Comparison of ENCODE assay signal across 8 cellular contexts in genomic region chr11:68037481-68038225, GRCh38. TPM values are rescaled to one million over a fixed set of nuclear protein-coding genes. Genes with fewer than 3 reads are reported as not detected.
DNase-seq lines count a peak whose midpoint lies in the region; TF ChIP-seq lines count a peak whose summit lies in the region.
"Had no signal": no experiment of that assay in that cellular context is flagged by ENCODE, and none has a peak within 500 bp of the region (broad histone marks: within the 10 kb centered on the region; RNA-seq: fewer than 3 reads in every experiment).

No MANE protein-coding gene starts in this region.

- CTCF ChIA-PET in RWPE1 (lab: Yijun Ruan, JAX): no interaction called here

- H4K91ac ChIP-seq in H9 (ENCODE audit: insufficient read length, low read depth, low read length): no peak overlapping the region

- no peaks in the 10 kb centered on the region for H3K27me3 Mint-ChIP-seq in H9 (ENCODE audit: low read depth)

- no peak overlapping the region for H3T11ph ChIP-seq in H9 (ENCODE audit: low read length)

- no peaks in the 10 kb centered on the region for H3K79me1 ChIP-seq in H9 (ENCODE audit: insufficient read depth, low read depth, low read length, poor library complexity, severe bottlenecking)

- no peak overlapping the region for H3K14ac ChIP-seq in H9 (ENCODE audit: insufficient read depth, low read length)

- TF ChIP-seq CTCF in H9 (conservative IDR thresholded peaks at IDR 0.05): no peak
- no peak for TF ChIP-seq CTCF in RWPE1 (conservative IDR thresholded peaks at IDR 0.05; ENCODE audit: low read depth)
- no peak for TF ChIP-seq CTCF in right atrium auricular region (IDR thresholded peaks at IDR 0.05)

- H4K5ac ChIP-seq in H9 (ENCODE audit: insufficient read length, low read depth, low read length): no peak overlapping the region

- DNase-seq in H9 (no peak), RWPE1 (ENCODE audit: low spot score) (no peak), right atrium auricular region (ENCODE audit: low spot score) (no peak), 8988T (no peak), NCI-H146 treated with DMSO at 0.1 percent for 48 hours (lab: John Stamatoyannopoulos, UW; ENCODE audit: unreplicated experiment) (no peak), NCI-H510A (lab: John Stamatoyannopoulos, UW) (no peak)
- DNase-seq: SIG-M5 had no signal

- no peak overlapping the region for H2AK5ac ChIP-seq in H9 (ENCODE audit: insufficient read length, low read length)

- H2AFZ ChIP-seq in H9 (ENCODE audit: low read length): no peak overlapping the region

- H3K79me2 ChIP-seq in H9 (ENCODE audit: insufficient read depth, low read length): no peaks in the 10 kb centered on the region

- H3K9me3 Mint-ChIP-seq in H9: no peaks in the 10 kb centered on the region

- no peaks in the 10 kb centered on the region; the same call in 1 of the 2 replicates for H3K4me1 ChIP-seq in H9 (ENCODE audit: insufficient read depth, low read length)
- H3K4me1 ChIP-seq in right atrium auricular region: peaks cover 0 to 75% of the 10 kb centered on the region in 2 donors
- peaks cover 48 to 64% (median 54%) of the 10 kb centered on the region in 3 donors for H3K4me1 ChIP-seq in skeletal muscle tissue (ENCODE audit: control insufficient read depth in 3 of 3, insufficient read depth in 3 of 3, low read length in 3 of 3)

- H3K23me2 ChIP-seq in H9 (ENCODE audit: insufficient read length, low read depth, low read length, poor library complexity, severe bottlenecking): no peaks in the 10 kb centered on the region

- H3K4me3 Mint-ChIP-seq in H9: no peak overlapping the region

- no peak overlapping the region for H3K4ac ChIP-seq in H9 (ENCODE audit: low read depth, low read length)

- H3K27ac Mint-ChIP-seq in H9: peak overlapping the region in 2 of 3 experiments; percentile 39 to 44; a peak in 2 of 7 replicates

- H2BK15ac ChIP-seq in H9 (ENCODE audit: low read depth, low read length): no peak overlapping the region

- H3K9me3 ChIP-seq in H9 (ENCODE audit: control insufficient read depth, low read depth, low read length) (no peaks in the 10 kb centered on the region), right atrium auricular region (no peaks in the 10 kb centered on the region), skeletal muscle tissue (ENCODE audit: control insufficient read depth in 3 of 3, low read length in 3 of 3) (no peaks in the 10 kb centered on the region)

- WGBS in H9 (ENCODE audit: extremely low coverage, insufficient read length, low lambda C conversion rate): no CpG with 5 or more reads among the region's 20 CpGs

- no peak overlapping the region for H3K27ac ChIP-seq in H9 (ENCODE audit: insufficient read length, low read depth, low read length)
- peak overlapping the region; percentile 81 for H3K27ac ChIP-seq in RWPE1
- peak overlapping the region; percentile 84 to 88 for H3K27ac ChIP-seq in right atrium auricular region
- peak overlapping the region; percentile 79 for H3K27ac ChIP-seq in skeletal muscle tissue (ENCODE audit: low read depth, low read length)

- H3K23ac ChIP-seq in H9 (ENCODE audit: insufficient read length, low read depth, low read length): no peak overlapping the region

- H3K4me1 Mint-ChIP-seq in H9: peaks cover 7 to 9% of the 10 kb centered on the region in 2 experiments

- H3K36me3 Mint-ChIP-seq in H9 (ENCODE audit: insufficient read depth in 1 of 3, low read depth in 3 of 3): peaks cover 7 to 24% (median 11%) of the 10 kb centered on the region in 3 experiments; a peak in 5 of 7 replicates

- no peak overlapping the region for H3K56ac ChIP-seq in H9 (ENCODE audit: insufficient read length, low read depth, low read length)

- no peak overlapping the region for H3K4me2 ChIP-seq in H9 (ENCODE audit: insufficient read depth, insufficient read length, low read length)

- H2BK20ac ChIP-seq in H9 (ENCODE audit: low read depth, low read length, poor library complexity, severe bottlenecking): no peak overlapping the region

- H3K4me3 ChIP-seq in right atrium auricular region (no peak overlapping the region), skeletal muscle tissue (ENCODE audit: low read length in 3 of 3) (peak overlapping the region in 2 of 3 donors; percentile 74 to 78)

- H3K27me3 ChIP-seq in H9 (ENCODE audit: insufficient read depth, low read length): no peaks in the 10 kb centered on the region
- no peaks in the 10 kb centered on the region for H3K27me3 ChIP-seq in right atrium auricular region
- H3K27me3 ChIP-seq in skeletal muscle tissue (ENCODE audit: control insufficient read depth in 3 of 3, insufficient read depth in 3 of 3, low read length in 3 of 3): no peaks in the 10 kb centered on the region

- H4K20me1 ChIP-seq in H9 (ENCODE audit: control insufficient read depth, insufficient read depth, insufficient read length): no peaks in the 10 kb centered on the region

- no peak overlapping the region for H3K9ac ChIP-seq in H9 (ENCODE audit: extremely low read depth, insufficient read length, low read length)
- peak overlapping the region; percentile 57 to 87 (median 69) for H3K9ac ChIP-seq in skeletal muscle tissue (ENCODE audit: low read depth in 1 of 3, low read length in 3 of 3)

- H2BK120ac ChIP-seq in H9 (ENCODE audit: low read depth, low read length, poor library complexity, severe bottlenecking): no peak overlapping the region

- no peak overlapping the region for H3K18ac ChIP-seq in H9 (ENCODE audit: insufficient read length, low read depth, low read length)

- H2BK12ac ChIP-seq in H9 (ENCODE audit: insufficient read length, low read depth, low read length): no peak overlapping the region

- POLR2A ChIA-PET in RWPE1 (lab: Yijun Ruan, JAX; ENCODE audit: low non-redundant PET): interaction anchor here (0.5 to 0.6 kb wide), 2 partner anchors 23 to 170 kb away, joined by 3 to 5 read pairs; no protein-coding TSS in a partner anchor

- peaks cover 4% of the 10 kb centered on the region for H3K36me3 ChIP-seq in right atrium auricular region
- peaks cover 11 to 24% (median 17%) of the 10 kb centered on the region in 3 donors for H3K36me3 ChIP-seq in skeletal muscle tissue (ENCODE audit: control insufficient read depth in 3 of 3, insufficient read depth in 3 of 3, low read length in 3 of 3)

- H4K8ac ChIP-seq in H9 (replicated peaks; ENCODE audit: insufficient read length, low read depth, low read length): no peak overlapping the region

- H2BK5ac ChIP-seq in H9 (ENCODE audit: insufficient read length, low read length): no peak overlapping the region

RNA-seq across cellular contexts. Expression of gene TCIRG1, which starts 1.2 kb away (rescaled TPM):
- 24.4 and 27.1 TPM in 2 replicates for total RNA-seq in H9 (2021)
- total RNA-seq in right atrium auricular region: 10 to 100 TPM; 19.2 to 50.7 TPM
- total RNA-seq in skeletal muscle tissue: 18.3 TPM

RNA-seq across cellular contexts. Expression of gene NDUFS8, which starts 7.2 kb away (rescaled TPM):
- total RNA-seq in H9 (2021) (213 and 214 TPM in 2 replicates), right atrium auricular region (100 to 1,000 TPM; 436 to 568 TPM), skeletal muscle tissue (64.7 TPM)

RNA-seq across cellular contexts. Expression of gene ALDH3B1, which starts 27.5 kb away (rescaled TPM):
- total RNA-seq in H9 (2021) (not detected in 2 replicates), right atrium auricular region (10 to 100 TPM; 10.5 to 21.6 TPM), skeletal muscle tissue (2.6 TPM)

RNA-seq across cellular contexts. Expression of gene UNC93B1, which starts 33.8 kb away (rescaled TPM):
- total RNA-seq in H9 (2021) (21.7 and 23.3 TPM in 2 replicates), right atrium auricular region (10 to 100 TPM in 1 of 2 donors, 1 to 10 TPM in 1; 9.2 to 19.7 TPM), skeletal muscle tissue (10.4 TPM)

Comparison
In these comparisons a context has a peak if more than half of its experiments do, and no peak if none do; other contexts are left out.
1. H3K4me3 ChIP-seq: peak in skeletal muscle tissue (2 of 3); none in right atrium auricular region (0 of 2).